In the genomic region with DNA sequence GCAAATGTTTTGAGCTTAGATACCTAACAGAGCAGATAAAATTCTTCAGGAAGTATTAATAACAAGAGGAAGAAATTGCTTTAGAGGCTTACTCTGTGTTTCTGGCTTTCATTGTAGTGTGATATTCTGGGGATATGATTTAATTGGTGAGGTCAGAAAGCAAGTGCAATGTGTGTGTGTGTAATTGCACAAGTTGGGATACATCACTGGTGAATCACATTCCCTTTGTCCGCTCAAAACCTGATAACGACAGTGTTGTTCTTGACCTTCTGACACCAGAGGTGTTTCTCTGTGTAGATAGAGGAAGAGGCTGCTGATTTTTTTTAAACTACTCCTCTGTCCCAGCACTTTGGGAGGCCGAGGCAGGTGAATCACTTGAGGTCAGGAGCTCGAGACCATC, we compare ENCODE assay signal across 32 cellular contexts.
"Had no signal": no experiment of that assay in that cellular context is flagged by ENCODE, and none has a peak within 500 bp of the region (broad histone marks: within the 10 kb centered on the region; RNA-seq: fewer than 3 reads in every experiment).

No MANE protein-coding gene starts in this region.

- H3K9me3 ChIP-seq: MG63 had no signal

- ATAC-seq: activated CD8-positive, alpha-beta memory T cell treated with anti-CD3 and anti-CD28 coated beads, Interleukin-2, amount 10 ng/mL, durations not matched to agents 7 days and 5 days; activated naive CD8-positive, alpha-beta T cell treated with anti-CD3 and anti-CD28 coated beads, Interleukin-2, amount 50 U/mL, for 24 hours; Panc1; SK-N-SH treated with all-trans-retinoic acid at 6 μM for 48 hours had no signal

- H3K4me2 ChIP-seq: KMS-11 had no signal

- H3K27me3 ChIP-seq: brain microvascular endothelial cell, cardiac muscle cell, MG63 had no signal

- H3K4me3 ChIP-seq: cardiac muscle cell, MG63 had no signal

- DNase-seq: activated CD4-positive, alpha-beta memory T cell treated with anti-CD3 and anti-CD28 coated beads, Interleukin-2, amount 10 ng/mL, durations not matched to agents 7 days and 5 days; activated CD4-positive, alpha-beta T cell treated with anti-CD3 and anti-CD28 coated beads for 1 hour; activated CD4-positive, alpha-beta T cell treated with anti-CD3 and anti-CD28 coated beads for 48 hours; activated CD4-positive, CD25-positive, alpha-beta regulatory T cell; activated CD8-positive, alpha-beta memory T cell treated with anti-CD3 and anti-CD28 coated beads for 24 hours; activated CD8-positive, alpha-beta memory T cell treated with anti-CD3 and anti-CD28 coated beads, Interleukin-2, amount 10 ng/mL, durations not matched to agents 7 days and 5 days; activated CD8-positive, alpha-beta memory T cell treated with anti-CD3 and anti-CD28 coated beads, Interleukin-2, amount 50 U/mL, for 48 hours; activated effector memory CD4-positive, alpha-beta T cell treated with Interleukin-2 at 50 U/mL for 16 hours; activated naive CD4-positive, alpha-beta T cell treated with anti-CD3 and anti-CD28 coated beads, Interleukin-2, amount 10 ng/mL, durations not matched to agents 7 days and 5 days; activated naive CD8-positive, alpha-beta T cell treated with anti-CD3 and anti-CD28 coated beads, Interleukin-2, amount 50 U/mL, for 24 hours; activated T-cell treated with anti-CD3 and anti-CD28 coated beads, Interleukin-2, amount 50 U/mL, for 48 hours; aorta; brain microvascular endothelial cell; MG63; NCI-H1048; NCI-H1105 treated with DMSO at 0.1 percent for 48 hours; NCI-H1436; NCI-H1694; NCI-H1930; NCI-H2081 treated with DMSO at 0.1 percent for 48 hours; NCI-H446; NCI-H524 treated with DMSO at 0.1 percent for 48 hours; SIG-M5; SW 1271; T-helper 1 cell; T-helper 2 cell; T1000; WERI-Rb-1 had no signal

- H3K36me3 ChIP-seq: brain microvascular endothelial cell, cardiac muscle cell, MG63, WERI-Rb-1 had no signal

- H3K9ac ChIP-seq: KMS-11 had no signal

- H3K27ac ChIP-seq: brain microvascular endothelial cell, cardiac muscle cell, KMS-11, WERI-Rb-1 had no signal
